In genomic region chr9:83986765-83987401, GRCh38 we compare ENCODE assay signal across 9 cellular contexts. TPM values are rescaled to one million over a fixed set of nuclear protein-coding genes. Genes with fewer than 3 reads are reported as not detected.
DNase-seq lines count a peak whose midpoint lies in the region; ATAC-seq and TF ChIP-seq lines count a peak whose summit lies in the region.
"Had no signal": no experiment of that assay in that cellular context is flagged by ENCODE, and none has a peak within 500 bp of the region (broad histone marks: within the 10 kb centered on the region; RNA-seq: fewer than 3 reads in every experiment).

No MANE protein-coding gene starts in this region.

- H3K36me3 Mint-ChIP-seq in activated naive CD4-positive, alpha-beta T cell treated with anti-CD3 and anti-CD28 coated beads for 36 hours (ENCODE audit: low read depth) = peaks cover 34% of the 10 kb centered on the region
- H3K36me3 Mint-ChIP-seq in stimulated activated memory B cell treated with anti-CD40 and anti-IgM and Interleukin-4, amounts not matched to agents 10 μg/mL and 1 μg/mL and 100 μg/mL, for 72 hours = peaks cover 27% of the 10 kb centered on the region

- no peaks in the 10 kb centered on the region for H3K27me3 Mint-ChIP-seq in activated naive CD4-positive, alpha-beta T cell treated with anti-CD3 and anti-CD28 coated beads for 36 hours (ENCODE audit: low read depth)
- H3K27me3 Mint-ChIP-seq in stimulated activated memory B cell treated with anti-CD40 and anti-IgM and Interleukin-4, amounts not matched to agents 10 μg/mL and 1 μg/mL and 100 μg/mL, for 72 hours = no peaks in the 10 kb centered on the region

- DNase-seq in activated naive CD4-positive, alpha-beta T cell treated with Interleukin-2 at 50 U/mL for 16 hours = peak; percentile 14
- DNase-seq in activated naive CD4-positive, alpha-beta T cell treated with anti-CD3 and anti-CD28 coated beads for 36 hours = no peak
- DNase-seq in RPMI7951 (ENCODE audit: low read depth) (peak; percentile 55), foreskin keratinocyte (peak in 1 of 2 donors; percentile 50), mucosa of gallbladder (ENCODE audit: low spot score) (no peak), SIG-M5 treated with dmso at 0.1 percent for 504 hours (lab: John Stamatoyannopoulos, UW; ENCODE audit: unreplicated experiment) (no peak)

- peaks cover 29% of the 10 kb centered on the region for H3K4me1 Mint-ChIP-seq in activated naive CD4-positive, alpha-beta T cell treated with anti-CD3 and anti-CD28 coated beads for 36 hours (ENCODE audit: low read depth)
- H3K4me1 Mint-ChIP-seq in stimulated activated memory B cell treated with anti-CD40 and anti-IgM and Interleukin-4, amounts not matched to agents 10 μg/mL and 1 μg/mL and 100 μg/mL, for 72 hours = peaks cover 38% of the 10 kb centered on the region

- no peak overlapping the region for H3K27ac Mint-ChIP-seq in activated naive CD4-positive, alpha-beta T cell treated with anti-CD3 and anti-CD28 coated beads for 36 hours
- H3K27ac Mint-ChIP-seq in stimulated activated memory B cell treated with anti-CD40 and anti-IgM and Interleukin-4, amounts not matched to agents 10 μg/mL and 1 μg/mL and 100 μg/mL, for 72 hours = peak overlapping the region; percentile 27
- H3K27ac Mint-ChIP-seq: activated T-helper 1 cell treated with anti-CD3 and anti-CD28 coated beads, Interleukin-12 subunit alpha, Interleukin-12 subunit beta, Interleukin-2, Interleukin-4 antibody, amounts not matched to agents 30 ng/mL and 10 ng/mL and 1 ng/mL, durations not matched to agents 14 hours and 24 hours and 36 hours had no signal

- H3K27ac ChIP-seq in foreskin keratinocyte = no peak overlapping the region

- H3K27me3 ChIP-seq in foreskin keratinocyte = no peaks in the 10 kb centered on the region

- H3K4me1 ChIP-seq in foreskin keratinocyte = peaks cover 9% of the 10 kb centered on the region

- peak; percentile 96 for ATAC-seq in foreskin keratinocyte
- ATAC-seq in stimulated activated memory B cell treated with anti-CD40 and anti-IgM and Interleukin-4, amounts not matched to agents 10 μg/mL and 1 μg/mL and 100 μg/mL, for 72 hours = no peak
- ATAC-seq in SK-N-SH treated with all-trans-retinoic acid at 6 μM for 48 hours = no peak

- no peaks in the 10 kb centered on the region for H3K9me3 Mint-ChIP-seq in activated naive CD4-positive, alpha-beta T cell treated with anti-CD3 and anti-CD28 coated beads for 36 hours
- H3K9me3 Mint-ChIP-seq in stimulated activated memory B cell treated with anti-CD40 and anti-IgM and Interleukin-4, amounts not matched to agents 10 μg/mL and 1 μg/mL and 100 μg/mL, for 72 hours = no peaks in the 10 kb centered on the region
- H3K9me3 Mint-ChIP-seq: activated T-helper 1 cell treated with anti-CD3 and anti-CD28 coated beads, Interleukin-12 subunit alpha, Interleukin-12 subunit beta, Interleukin-2, Interleukin-4 antibody, amounts not matched to agents 30 ng/mL and 10 ng/mL and 1 ng/mL, durations not matched to agents 14 hours and 24 hours and 36 hours had no signal

- intact Hi-C loops in activated naive CD4-positive, alpha-beta T cell treated with anti-CD3 and anti-CD28 coated beads for 36 hours (cut with micrococcal nuclease) = no loop called here

- H3K4me3 Mint-ChIP-seq in activated naive CD4-positive, alpha-beta T cell treated with anti-CD3 and anti-CD28 coated beads for 36 hours = no peak overlapping the region
- H3K4me3 Mint-ChIP-seq in stimulated activated memory B cell treated with anti-CD40 and anti-IgM and Interleukin-4, amounts not matched to agents 10 μg/mL and 1 μg/mL and 100 μg/mL, for 72 hours = no peak overlapping the region
- H3K4me3 Mint-ChIP-seq: activated T-helper 1 cell treated with anti-CD3 and anti-CD28 coated beads, Interleukin-12 subunit alpha, Interleukin-12 subunit beta, Interleukin-2, Interleukin-4 antibody, amounts not matched to agents 30 ng/mL and 10 ng/mL and 1 ng/mL, durations not matched to agents 14 hours and 24 hours and 36 hours had no signal

- TF ChIP-seq CTCF in foreskin keratinocyte (conservative IDR thresholded peaks at IDR 0.05) = no peak

- CTCF ChIA-PET in activated naive CD4-positive, alpha-beta T cell treated with anti-CD3 and anti-CD28 coated beads for 36 hours (lab: Charles Lee) = no interaction called here

TF ChIP-seq in SK-N-SH treated with all-trans-retinoic acid at 6 μM for 48 hours, 23 proteins besides CTCF, POLR2A, EP300 and RAD21 (continues in another document):
- TF ChIP-seq ZFP30 (CRISPR knock-in tag; IDR thresholded peaks at IDR 0.05) (no peak), POU6F1 (CRISPR knock-in tag; IDR thresholded peaks at IDR 0.05; ENCODE audit: borderline replicate concordance, low read depth) (no peak), ZNF8 (CRISPR knock-in tag; IDR thresholded peaks at IDR 0.05) (no peak), GLIS3 (CRISPR knock-in tag; IDR thresholded peaks at IDR 0.05) (no peak), ARNTL (CRISPR knock-in tag; IDR thresholded peaks at IDR 0.05; ENCODE audit: borderline replicate concordance, low read depth) (no peak), CSRNP3 (CRISPR knock-in tag; IDR thresholded peaks at IDR 0.05) (no peak), PATZ1 (CRISPR knock-in tag; IDR thresholded peaks at IDR 0.05; ENCODE audit: borderline replicate concordance) (no peak), TOX (CRISPR knock-in tag; IDR thresholded peaks at IDR 0.05; ENCODE audit: borderline replicate concordance) (no peak), RARB (CRISPR knock-in tag; IDR thresholded peaks at IDR 0.05) (no peak), ZFP3 (CRISPR knock-in tag; IDR thresholded peaks at IDR 0.05) (no peak), PPARA (CRISPR knock-in tag; IDR thresholded peaks at IDR 0.05; ENCODE audit: borderline replicate concordance) (no peak), ZNF70 (CRISPR knock-in tag; IDR thresholded peaks at IDR 0.05) (no peak), TCF4 (CRISPR knock-in tag; IDR thresholded peaks at IDR 0.05; ENCODE audit: borderline replicate concordance) (no peak), CREB5 (CRISPR knock-in tag; IDR thresholded peaks at IDR 0.05; ENCODE audit: low read depth) (no peak)

RNA-seq across cellular contexts. Expression of gene RMI1, which starts 6.3 kb away (rescaled TPM):
- 10 to 100 TPM; 19.2 to 19.3 TPM for total RNA-seq in activated naive CD4-positive, alpha-beta T cell treated with anti-CD3 and anti-CD28 coated beads for 36 hours
- 6.6 and 7.3 TPM in 2 replicates for total RNA-seq in RPMI7951 (2014; rRNA removed; shearing (Covaris generic))
- total RNA-seq in foreskin keratinocyte = 14.4 and 16.4 TPM in 2 replicates
- polyA plus RNA-seq in foreskin keratinocyte = 4.0 and 5.7 TPM in 2 replicates
- total RNA-seq in mucosa of gallbladder = 7.5 TPM

RNA-seq across cellular contexts. Expression of gene HNRNPK, which starts 6.9 kb away (rescaled TPM):
- total RNA-seq in activated naive CD4-positive, alpha-beta T cell treated with anti-CD3 and anti-CD28 coated beads for 36 hours = 100 to 1,000 TPM; 679 to 704 TPM
- total RNA-seq in RPMI7951 (2014; rRNA removed; shearing (Covaris generic)) = 629 and 646 TPM in 2 replicates
- total RNA-seq in foreskin keratinocyte = 519 and 525 TPM in 2 replicates
- 334 and 399 TPM in 2 replicates for polyA plus RNA-seq in foreskin keratinocyte
- 381 TPM for total RNA-seq in mucosa of gallbladder

Comparison
In these comparisons a context has a peak if more than half of its experiments do, and no peak if none do; other contexts are left out.
1. DNase-seq: peak in activated naive CD4-positive, alpha-beta T cell treated with Interleukin-2 at 50 U/mL for 16 hours (single experiment) and RPMI7951 (single experiment); none in activated naive CD4-positive, alpha-beta T cell treated with anti-CD3 and anti-CD28 coated beads for 36 hours (single experiment), mucosa of gallbladder (single experiment) and SIG-M5 treated with dmso at 0.1 percent for 504 hours (single experiment).